21 cellular contexts compared by ENCODE assay signal in the genomic region with DNA sequence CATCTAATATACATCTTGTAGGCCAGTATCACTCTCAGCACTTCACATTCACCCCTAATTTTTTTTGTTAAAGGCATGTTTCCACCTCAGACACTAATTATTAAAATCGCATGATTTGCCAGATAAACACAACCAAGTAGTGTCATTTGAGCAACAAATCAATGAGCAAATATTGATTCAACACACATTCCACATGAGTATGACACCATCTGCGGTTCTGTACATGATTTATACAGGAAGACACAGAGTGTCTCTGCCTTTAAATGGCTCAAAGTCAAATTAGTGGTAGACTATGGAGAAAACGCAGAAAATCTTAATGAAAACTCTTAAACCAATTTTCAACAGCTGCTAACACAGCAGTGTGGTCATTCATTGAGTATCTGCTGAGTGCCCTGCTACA.
A peak's percentile ranks its signal among the peaks of the same experiment; 100 is the strongest.
DNase-seq lines count a peak whose midpoint lies in the region; ATAC-seq, FAIRE-seq and TF ChIP-seq lines count a peak whose summit lies in the region.
"Had no signal": no experiment of that assay in that cellular context is flagged by ENCODE, and none has a peak within 500 bp of the region (broad histone marks: within the 10 kb centered on the region; RNA-seq: fewer than 3 reads in every experiment).

No MANE protein-coding gene starts in this region.

- H3K27me3 Mint-ChIP-seq in Calu3 (ENCODE audit: unreplicated experiment), result no peaks in the 10 kb centered on the region
- H3K27me3 Mint-ChIP-seq: CD8-positive, alpha-beta memory T cell had no signal

- H3K9me3 ChIP-seq in upper lobe of left lung, result no peaks in the 10 kb centered on the region

- BruUV-seq in Calu3 (replicated peaks; lab: Mats Ljungman, UMichigan), result no TSS peak

- H3K4me1 ChIP-seq in upper lobe of left lung, result no peaks in the 10 kb centered on the region

- CTCF ChIA-PET in Calu3 (lab: Charles Lee), result no interaction called here

- H3K9me3 Mint-ChIP-seq in Calu3 (ENCODE audit: low read depth, unreplicated experiment), result peaks cover 2% of the 10 kb centered on the region

- H3K4me1 Mint-ChIP-seq in Calu3 (ENCODE audit: low read depth, unreplicated experiment), result peaks cover 19% of the 10 kb centered on the region
- H3K4me1 Mint-ChIP-seq: CD8-positive, alpha-beta memory T cell had no signal

- no peak for TF ChIP-seq EP300 in upper lobe of left lung (IDR thresholded peaks at IDR 0.05)

- TF ChIP-seq POLR2A in upper lobe of left lung (IDR thresholded peaks at IDR 0.05), result no peak

- intact Hi-C loops in Calu3 (cut with micrococcal nuclease; ENCODE audit: unreplicated experiment), result no loop called here

- H3K36me3 ChIP-seq in bronchial epithelial cell (ENCODE audit: control insufficient read depth, insufficient read depth, low read length) (no peaks in the 10 kb centered on the region), upper lobe of left lung (no peaks in the 10 kb centered on the region)

- 79 to 85% methylated on average over 3 of the region's 3 CpGs for WGBS in upper lobe of left lung, 2 donors

- no peak overlapping the region for H3K4me3 Mint-ChIP-seq in Calu3 (ENCODE audit: low read depth, unreplicated experiment)
- H3K4me3 Mint-ChIP-seq: CD8-positive, alpha-beta memory T cell; T-helper 1 cell treated with Interleukin-12 subunit alpha and Interleukin-12 subunit beta and Interleukin-4 antibody, amounts not matched to agents 30 μg/mL and 1 μg/mL, for 36 hours had no signal

- no peak overlapping the region for H3K4me3 ChIP-seq in bronchial epithelial cell (ENCODE audit: low read depth, low read length)
- no peak overlapping the region for H3K4me3 ChIP-seq in upper lobe of left lung
- H3K4me3 ChIP-seq: K562 had no signal

- no peaks in the 10 kb centered on the region for H3K36me3 Mint-ChIP-seq in Calu3 (ENCODE audit: insufficient read depth, unreplicated experiment)
- H3K36me3 Mint-ChIP-seq: CD8-positive, alpha-beta memory T cell had no signal

- DNase-seq in Calu3, result no peak
- peak; percentile 7 for DNase-seq in LHCN-M2 (ENCODE audit: low read depth)
- DNase-seq in NCI-H748 (lab: John Stamatoyannopoulos, UW; ENCODE audit: unreplicated experiment), result peak; percentile 72
- peak; percentile 72 for DNase-seq in bronchial epithelial cell (ENCODE audit: low read depth)
- DNase-seq in upper lobe of left lung, result no peak
- DNase-seq in epidermal melanocyte (ENCODE audit: insufficient read length, low spot score), result no peak
- DNase-seq in stimulated activated CD4-positive, alpha-beta T cell treated with anti-CD3 and anti-CD28 coated beads, Interleukin-15, amount 100 ng/mL, for 24 hours, result no peak
- no peak for DNase-seq in cerebellar cortex (ENCODE audit: low spot score)
- DNase-seq: 8988T; CD8-positive, alpha-beta memory T cell; NCI-H1092 treated with DMSO at 0.1 percent for 48 hours; NCI-H1694; NCI-H2107; NCI-H446 treated with DMSO at 0.1 percent for 48 hours had no signal

- H3K27ac Mint-ChIP-seq in Calu3 (ENCODE audit: unreplicated experiment), result peak overlapping the region; percentile 1
- H3K27ac Mint-ChIP-seq: CD8-positive, alpha-beta memory T cell; T-helper 1 cell treated with Interleukin-12 subunit alpha and Interleukin-12 subunit beta and Interleukin-4 antibody, amounts not matched to agents 30 μg/mL and 1 μg/mL, for 36 hours had no signal

- H3K27me3 ChIP-seq in bronchial epithelial cell (ENCODE audit: control insufficient read depth, insufficient read depth, low read length) (no peaks in the 10 kb centered on the region), upper lobe of left lung (no peaks in the 10 kb centered on the region)

- ATAC-seq in upper lobe of left lung (ENCODE audit: low FRiP score in 2 of 2), result no peak
- ATAC-seq: K562, Right ventricle myocardium inferior had no signal

- no peak for TF ChIP-seq CTCF in Calu3 (IDR thresholded peaks at IDR 0.05; ENCODE audit: unreplicated experiment)
- TF ChIP-seq CTCF in bronchial epithelial cell (IDR thresholded peaks at IDR 0.05; ENCODE audit: insufficient read depth, low read length, severe bottlenecking), result no peak
- no peak for TF ChIP-seq CTCF in upper lobe of left lung (IDR thresholded peaks at IDR 0.05)

- no peak for FAIRE-seq in bronchial epithelial cell (lab: Jason Lieb, UNC)
- FAIRE-seq: GM12891, H54, K562, RCC 7860 had no signal

- no peak overlapping the region for H3K27ac ChIP-seq in upper lobe of left lung
- H3K27ac ChIP-seq: C4-2B had no signal

Comparison
In these comparisons a context has a peak if more than half of its experiments do, and no peak if none do; other contexts are left out.
1. DNase-seq: peak in LHCN-M2 (single experiment), NCI-H748 (single experiment) and bronchial epithelial cell (single experiment); none in Calu3 (single experiment), upper lobe of left lung (0 of 2), epidermal melanocyte (single experiment), stimulated activated CD4-positive, alpha-beta T cell treated with anti-CD3 and anti-CD28 coated beads, Interleukin-15, amount 100 ng/mL, for 24 hours (single experiment) and cerebellar cortex (single experiment).